8 cellular contexts compared by ENCODE assay signal in the genomic region with DNA sequence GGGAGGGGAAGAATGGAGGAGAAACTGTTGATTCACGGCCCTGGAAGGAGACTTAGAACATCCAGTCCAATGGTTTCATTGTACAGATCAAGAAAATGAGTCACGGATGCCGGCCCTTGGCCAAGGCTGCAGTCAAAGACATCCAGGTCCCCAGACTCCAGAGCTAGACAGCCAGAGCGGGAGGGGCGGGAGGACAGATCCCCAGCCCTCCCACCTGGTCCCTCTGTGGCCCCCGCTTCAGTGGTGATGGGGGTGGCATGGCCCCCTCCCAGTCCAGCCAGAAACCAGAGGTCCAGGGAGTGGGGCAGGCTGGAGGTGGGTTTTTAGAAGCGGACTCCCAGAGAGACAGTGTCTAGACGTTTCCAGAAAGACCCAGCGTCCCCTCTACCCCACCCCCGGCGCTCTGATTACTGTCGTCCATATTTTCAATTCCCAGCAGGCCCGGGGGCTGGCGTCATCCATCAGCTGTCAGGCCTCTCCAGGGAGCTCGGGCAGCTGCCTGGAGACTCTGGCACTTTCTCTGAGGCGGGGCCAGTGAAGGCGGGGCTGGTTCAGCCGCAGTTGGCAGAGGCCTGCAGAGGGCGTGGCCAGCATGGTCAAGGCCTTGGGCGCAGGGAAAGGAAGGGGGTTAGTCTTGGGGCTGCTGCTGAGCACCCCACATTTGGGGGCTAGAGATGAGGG. TPM values are rescaled to one million over a fixed set of nuclear protein-coding genes. Genes with fewer than 3 reads are reported as not detected.
DNase-seq lines count a peak whose midpoint lies in the region; ATAC-seq, FAIRE-seq and TF ChIP-seq lines count a peak whose summit lies in the region.

No MANE protein-coding gene starts in this region.

- H3K27ac Mint-ChIP-seq in brain, result peak overlapping the region; percentile 89 to 94 (median 93)

- TF ChIP-seq CTCF in brain (conservative IDR thresholded peaks at IDR 0.05), result no peak

- CTCF ChIA-PET in HEK293T (lab: Yijun Ruan, JAX), result interaction anchor here (0.7 to 1.3 kb wide), 2 partner anchors 13 to 19 kb away, joined by 3 to 6 read pairs; no protein-coding TSS in a partner anchor

- peaks cover 6% of the 10 kb centered on the region for H3K27me3 Mint-ChIP-seq in brain

- peaks cover 0 to 11% (median 0%) of the 10 kb centered on the region in 5 experiments for H3K9me3 Mint-ChIP-seq in brain

- in situ Hi-C loops in ACHN (cut with HindIII; ENCODE audit: low pct_ligation_motif_present, low pct_unique_long_range_greater_than_20kb, low sequenced_read_pairs), result no loop called here

- intact Hi-C loops in sciatic nerve (cut with DNase I), result no loop called here

- no peak for FAIRE-seq in GM19239 (lab: Jason Lieb, UNC)

- ATAC-seq in sciatic nerve, result peak; percentile 87

- H3K4me1 Mint-ChIP-seq in brain, result peaks cover 65% of the 10 kb centered on the region

- H3K4me3 Mint-ChIP-seq in brain, result peak overlapping the region; percentile 45 to 72 (median 49)

- H3K36me3 Mint-ChIP-seq in brain, result no peaks in the 10 kb centered on the region

- DNase-seq in ACHN, result peak; percentile 99
- no peak for DNase-seq in HEK293T (ENCODE audit: extremely low spot score)
- DNase-seq in NCI-H524 (lab: John Stamatoyannopoulos, UW), result peak; percentile 87 to 92
- DNase-seq in hypothalamus (lab: John Stamatoyannopoulos, UW), result peak; percentile 50 to 99 (median 95)
- DNase-seq in sciatic nerve (ENCODE audit: low spot score), result peak; percentile 97
- no peak for DNase-seq in AML-193 (lab: John Stamatoyannopoulos, UW)
- no peak for DNase-seq in GM19239 (ENCODE audit: insufficient read length, low spot score)

- POLR2A ChIA-PET in HEK293T (lab: Yijun Ruan, JAX), result interaction anchor here (1.2 kb wide), 2 partner anchors 9 to 128 kb away, joined by 3 to 5 read pairs; no protein-coding TSS in a partner anchor

TF ChIP-seq in HEK293T, 16 proteins besides CTCF, POLR2A, EP300 and RAD21:
- TF ChIP-seq, protein P1, sequence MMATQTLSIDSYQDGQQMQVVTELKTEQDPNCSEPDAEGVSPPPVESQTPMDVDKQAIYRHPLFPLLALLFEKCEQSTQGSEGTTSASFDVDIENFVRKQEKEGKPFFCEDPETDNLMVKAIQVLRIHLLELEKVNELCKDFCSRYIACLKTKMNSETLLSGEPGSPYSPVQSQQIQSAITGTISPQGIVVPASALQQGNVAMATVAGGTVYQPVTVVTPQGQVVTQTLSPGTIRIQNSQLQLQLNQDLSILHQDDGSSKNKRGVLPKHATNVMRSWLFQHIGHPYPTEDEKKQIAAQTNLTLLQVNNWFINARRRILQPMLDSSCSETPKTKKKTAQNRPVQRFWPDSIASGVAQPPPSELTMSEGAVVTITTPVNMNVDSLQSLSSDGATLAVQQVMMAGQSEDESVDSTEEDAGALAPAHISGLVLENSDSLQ (IDR thresholded peaks at IDR 0.05), result peak; percentile 89
- no peak for TF ChIP-seq LEF1 (IDR thresholded peaks at IDR 0.05; ENCODE audit: borderline replicate concordance)

RNA-seq across cellular contexts. Expression of gene HSPB1, which starts 8.0 kb away (rescaled TPM):
- 404 TPM for polyA plus RNA-seq in brain (ENCODE audit: insufficient read depth, low read depth, low replicate concordance)
- 415 TPM for total RNA-seq in sciatic nerve

Comparison
In these comparisons a context has a peak if more than half of its experiments do, and no peak if none do; other contexts are left out.
1. DNase-seq: peak in ACHN (single experiment), NCI-H524 (2 of 2), hypothalamus (51 of 51) and sciatic nerve (single experiment); none in HEK293T (single experiment), AML-193 (0 of 2) and GM19239 (single experiment).